ENCODE assay signal across 9 cellular contexts in the genomic region with DNA sequence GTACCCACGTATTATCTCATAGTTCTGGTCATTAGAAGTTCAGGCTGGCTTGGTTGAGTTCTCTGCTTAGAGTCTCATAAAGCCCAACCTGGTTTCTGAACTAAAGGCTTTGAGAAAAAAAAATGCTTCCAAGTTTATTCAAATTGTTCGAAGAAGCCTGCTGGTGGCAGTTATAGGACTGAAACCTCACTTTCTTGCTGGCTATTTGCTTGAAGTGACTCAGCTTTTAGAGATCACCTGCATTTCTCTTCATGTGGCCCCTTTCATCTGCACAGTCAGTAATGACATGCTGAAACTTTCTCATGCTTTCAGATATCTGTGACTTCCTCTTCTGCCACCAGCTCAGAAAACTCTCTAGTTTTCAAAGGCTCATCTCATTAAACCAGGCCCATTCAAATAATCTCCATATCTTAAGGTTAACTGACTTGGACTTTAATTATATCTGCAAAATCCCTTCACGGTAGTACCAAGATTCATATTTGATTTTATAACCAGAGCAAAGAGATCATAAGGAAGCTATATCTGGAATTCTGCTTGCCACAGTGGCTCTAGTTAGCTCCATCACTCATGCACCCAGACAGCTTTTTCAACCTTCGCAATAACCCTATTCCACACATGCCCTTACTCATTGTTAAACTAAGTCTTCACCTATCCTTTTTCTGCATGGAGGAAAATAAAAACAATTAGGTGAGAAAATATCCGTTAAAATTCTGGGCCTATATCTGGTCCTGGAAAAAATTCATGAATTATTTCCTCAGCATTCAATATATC.
A peak's percentile ranks its signal among the peaks of the same experiment; 100 is the strongest.
DNase-seq lines count a peak whose midpoint lies in the region; ATAC-seq and TF ChIP-seq lines count a peak whose summit lies in the region.
"Had no signal": no experiment of that assay in that cellular context is flagged by ENCODE, and none has a peak within 500 bp of the region (broad histone marks: within the 10 kb centered on the region; RNA-seq: fewer than 3 reads in every experiment).

No MANE protein-coding gene starts in this region.

- H3K4me3 Mint-ChIP-seq in T-helper 2 cell treated with Interferon-gamma antibody and Interleukin-4, amounts not matched to agents 5 μg/mL and 100 μg/mL, for 36 hours = peak overlapping the region; percentile 20

- H3K4me3 ChIP-seq in GM06990 (replicated peaks; ENCODE audit: low read depth, low read length) = no peak overlapping the region

- H3K27me3 ChIP-seq in GM06990 (replicated peaks; ENCODE audit: control insufficient read depth, insufficient read depth, low read length) = no peaks in the 10 kb centered on the region

- H3K4me1 Mint-ChIP-seq in T-helper 2 cell treated with Interferon-gamma antibody and Interleukin-4, amounts not matched to agents 5 μg/mL and 100 μg/mL, for 36 hours (ENCODE audit: low read depth) = peaks cover 37% of the 10 kb centered on the region

- H3K36me3 ChIP-seq in GM06990 (ENCODE audit: control insufficient read depth, insufficient read depth, low read length) = no peaks in the 10 kb centered on the region

- peak; percentile 86 for DNase-seq in GM06990 (ENCODE audit: extremely low read depth, insufficient read length)
- peak; percentile 24 for DNase-seq in T-helper 2 cell treated with Interferon-gamma antibody and Interleukin-4, amounts not matched to agents 5 μg/mL and 100 μg/mL, for 36 hours (ENCODE audit: low spot score)
- no peak for DNase-seq in putamen (ENCODE audit: low spot score)
- no peak for DNase-seq in NCI-H1694 (lab: John Stamatoyannopoulos, UW)
- DNase-seq in cardiac septum (ENCODE audit: low spot score) = no peak
- DNase-seq in HK-2 (ENCODE audit: unreplicated experiment) = no peak
- DNase-seq: NCI-H69 had no signal

- no peak for TF ChIP-seq CTCF in GM06990 (IDR thresholded peaks at IDR 0.05; ENCODE audit: insufficient read depth, low read length, poor library complexity, severe bottlenecking)

- no peaks in the 10 kb centered on the region for H3K27me3 Mint-ChIP-seq in T-helper 2 cell treated with Interferon-gamma antibody and Interleukin-4, amounts not matched to agents 5 μg/mL and 100 μg/mL, for 36 hours (ENCODE audit: low read depth)

- H3K9me3 Mint-ChIP-seq in T-helper 2 cell treated with Interferon-gamma antibody and Interleukin-4, amounts not matched to agents 5 μg/mL and 100 μg/mL, for 36 hours = peaks cover 4% of the 10 kb centered on the region

- ATAC-seq in GM19328 (IDR thresholded peaks at IDR 0.05; ENCODE audit: unreplicated experiment) (peak; percentile 84), HG03066 (IDR thresholded peaks at IDR 0.05; ENCODE audit: low read depth, unreplicated experiment) (peak; percentile 91)

- H3K36me3 Mint-ChIP-seq in T-helper 2 cell treated with Interferon-gamma antibody and Interleukin-4, amounts not matched to agents 5 μg/mL and 100 μg/mL, for 36 hours (ENCODE audit: low read depth) = peaks cover 3% of the 10 kb centered on the region

- intact Hi-C loops in cardiac septum (cut with DNase I) = no loop called here

- H3K27ac Mint-ChIP-seq in T-helper 2 cell treated with Interferon-gamma antibody and Interleukin-4, amounts not matched to agents 5 μg/mL and 100 μg/mL, for 36 hours = peak overlapping the region; percentile 13

Comparison
In these comparisons a context has a peak if more than half of its experiments do, and no peak if none do; other contexts are left out.
1. DNase-seq: peak in GM06990 (single experiment) and T-helper 2 cell treated with Interferon-gamma antibody and Interleukin-4, amounts not matched to agents 5 μg/mL and 100 μg/mL, for 36 hours (single experiment); none in putamen (single experiment), NCI-H1694 (single experiment), cardiac septum (single experiment) and HK-2 (single experiment).